1 cellular context compared by ENCODE assay signal in the genomic region with DNA sequence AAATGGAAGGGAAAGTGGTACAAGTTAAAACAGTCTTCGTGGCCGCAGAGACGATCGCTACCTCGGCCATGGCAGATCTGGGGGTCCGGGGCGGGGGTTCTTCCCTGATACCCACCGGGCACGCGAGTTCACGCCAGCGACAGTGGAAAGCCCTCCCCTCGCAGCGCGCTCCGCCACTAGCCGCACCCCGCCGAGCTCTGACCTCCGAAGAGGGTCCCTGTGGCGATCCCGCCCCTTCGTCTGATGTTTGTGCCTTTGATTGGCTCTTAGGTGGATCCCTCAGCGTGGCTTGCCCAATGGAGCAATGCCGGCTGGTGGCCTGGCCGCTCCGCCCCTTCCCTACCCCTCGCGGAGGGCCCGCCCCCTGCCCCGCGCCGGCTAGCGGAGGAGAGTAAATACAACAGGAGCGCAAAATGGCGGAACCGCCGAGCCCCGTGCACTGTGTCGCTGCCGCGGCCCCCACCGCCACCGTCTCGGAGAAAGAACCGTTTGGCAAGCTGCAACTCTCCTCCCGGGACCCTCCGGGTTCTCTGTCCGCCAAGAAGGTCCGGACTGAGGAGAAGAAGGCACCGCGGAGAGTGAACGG.
A peak's percentile ranks its signal among the peaks of the same experiment; 100 is the strongest.
TF ChIP-seq lines count a peak whose summit lies in the region.

A gene (plus strand): TSS at position 403 of the 586 bp plus-strand sequence. CDS start 11 bp downstream, at position 414.

TF ChIP-seq in HepG2, 621 proteins besides CTCF, POLR2A, EP300 and RAD21 (continued from another document and continues in another):
- TF ChIP-seq, protein P1, sequence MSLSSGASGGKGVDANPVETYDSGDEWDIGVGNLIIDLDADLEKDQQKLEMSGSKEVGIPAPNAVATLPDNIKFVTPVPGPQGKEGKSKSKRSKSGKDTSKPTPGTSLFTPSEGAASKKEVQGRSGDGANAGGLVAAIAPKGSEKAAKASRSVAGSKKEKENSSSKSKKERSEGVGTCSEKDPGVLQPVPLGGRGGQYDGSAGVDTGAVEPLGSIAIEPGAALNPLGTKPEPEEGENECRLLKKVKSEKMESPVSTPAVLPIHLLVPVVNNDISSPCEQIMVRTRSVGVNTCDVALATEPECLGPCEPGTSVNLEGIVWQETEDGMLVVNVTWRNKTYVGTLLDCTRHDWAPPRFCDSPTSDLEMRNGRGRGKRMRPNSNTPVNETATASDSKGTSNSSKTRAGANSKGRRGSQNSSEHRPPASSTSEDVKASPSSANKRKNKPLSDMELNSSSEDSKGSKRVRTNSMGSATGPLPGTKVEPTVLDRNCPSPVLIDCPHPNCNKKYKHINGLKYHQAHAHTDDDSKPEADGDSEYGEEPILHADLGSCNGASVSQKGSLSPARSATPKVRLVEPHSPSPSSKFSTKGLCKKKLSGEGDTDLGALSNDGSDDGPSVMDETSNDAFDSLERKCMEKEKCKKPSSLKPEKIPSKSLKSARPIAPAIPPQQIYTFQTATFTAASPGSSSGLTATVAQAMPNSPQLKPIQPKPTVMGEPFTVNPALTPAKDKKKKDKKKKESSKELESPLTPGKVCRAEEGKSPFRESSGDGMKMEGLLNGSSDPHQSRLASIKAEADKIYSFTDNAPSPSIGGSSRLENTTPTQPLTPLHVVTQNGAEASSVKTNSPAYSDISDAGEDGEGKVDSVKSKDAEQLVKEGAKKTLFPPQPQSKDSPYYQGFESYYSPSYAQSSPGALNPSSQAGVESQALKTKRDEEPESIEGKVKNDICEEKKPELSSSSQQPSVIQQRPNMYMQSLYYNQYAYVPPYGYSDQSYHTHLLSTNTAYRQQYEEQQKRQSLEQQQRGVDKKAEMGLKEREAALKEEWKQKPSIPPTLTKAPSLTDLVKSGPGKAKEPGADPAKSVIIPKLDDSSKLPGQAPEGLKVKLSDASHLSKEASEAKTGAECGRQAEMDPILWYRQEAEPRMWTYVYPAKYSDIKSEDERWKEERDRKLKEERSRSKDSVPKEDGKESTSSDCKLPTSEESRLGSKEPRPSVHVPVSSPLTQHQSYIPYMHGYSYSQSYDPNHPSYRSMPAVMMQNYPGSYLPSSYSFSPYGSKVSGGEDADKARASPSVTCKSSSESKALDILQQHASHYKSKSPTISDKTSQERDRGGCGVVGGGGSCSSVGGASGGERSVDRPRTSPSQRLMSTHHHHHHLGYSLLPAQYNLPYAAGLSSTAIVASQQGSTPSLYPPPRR (CRISPR knock-in tag; IDR thresholded peaks at IDR 0.05; ENCODE audit: borderline replicate concordance): 0 out of 2 replicates have a peak, but pooled peaks have one; percentile 8
- TF ChIP-seq ZNF839 (CRISPR knock-in tag; IDR thresholded peaks at IDR 0.05; ENCODE audit: borderline replicate concordance) (peak; percentile 72; the same call in 1 of the 2 replicates), YEATS2 (CRISPR knock-in tag; IDR thresholded peaks at IDR 0.05; ENCODE audit: borderline replicate concordance) (no peak; the same call in 1 of the 2 replicates), CEBPG (CRISPR knock-in tag; IDR thresholded peaks at IDR 0.05) (no peak), ZNF781 (CRISPR knock-in tag; IDR thresholded peaks at IDR 0.05; ENCODE audit: borderline replicate concordance, not compliant biosample characterization) (no peak), SETDB1 (CRISPR knock-in tag; IDR thresholded peaks at IDR 0.05; ENCODE audit: borderline replicate concordance) (no peak), ZNF263 (CRISPR knock-in tag; IDR thresholded peaks at IDR 0.05) (no peak), GATA4 (IDR thresholded peaks at IDR 0.05; ENCODE audit: borderline replicate concordance, low read depth) (0 out of 2 replicates have a peak, but pooled peaks have one; percentile 18), ZBTB20 (CRISPR knock-in tag; IDR thresholded peaks at IDR 0.05; ENCODE audit: borderline replicate concordance, low read depth) (no peak), ZNF484 (CRISPR knock-in tag; IDR thresholded peaks at IDR 0.05; ENCODE audit: borderline replicate concordance, low read depth) (no peak; the same call in 1 of the 2 replicates), HDAC6 (IDR thresholded peaks at IDR 0.05; ENCODE audit: low read depth, low read length) (no peak), ZNF354B (CRISPR knock-in tag; IDR thresholded peaks at IDR 0.05) (no peak), XBP1 (CRISPR knock-in tag; IDR thresholded peaks at IDR 0.05) (no peak), ZKSCAN8 (CRISPR knock-in tag; IDR thresholded peaks at IDR 0.05; ENCODE audit: borderline replicate concordance) (no peak), ZNF343 (CRISPR knock-in tag; IDR thresholded peaks at IDR 0.05) (0 out of 2 replicates have a peak, but pooled peaks have one; percentile 32), TOPORS (CRISPR knock-in tag; IDR thresholded peaks at IDR 0.05) (0 out of 2 replicates have a peak, but pooled peaks have one; percentile 5), SCMH1 (CRISPR knock-in tag; IDR thresholded peaks at IDR 0.05; ENCODE audit: borderline replicate concordance) (no peak), ARNT (IDR thresholded peaks at IDR 0.05) (no peak), HOXA7 (CRISPR knock-in tag; IDR thresholded peaks at IDR 0.05) (no peak), SIN3A (IDR thresholded peaks at IDR 0.05; ENCODE audit: borderline replicate concordance, low read depth, low read length) (peak; percentile 80; the same call in 1 of the 2 replicates), ZNF709 (CRISPR knock-in tag; IDR thresholded peaks at IDR 0.05) (peak; percentile 95), MEIS2 (CRISPR knock-in tag; IDR thresholded peaks at IDR 0.05) (no peak), TMF1 (CRISPR knock-in tag; IDR thresholded peaks at IDR 0.05; ENCODE audit: low read depth) (no peak)
- TF ChIP-seq, protein P2, sequence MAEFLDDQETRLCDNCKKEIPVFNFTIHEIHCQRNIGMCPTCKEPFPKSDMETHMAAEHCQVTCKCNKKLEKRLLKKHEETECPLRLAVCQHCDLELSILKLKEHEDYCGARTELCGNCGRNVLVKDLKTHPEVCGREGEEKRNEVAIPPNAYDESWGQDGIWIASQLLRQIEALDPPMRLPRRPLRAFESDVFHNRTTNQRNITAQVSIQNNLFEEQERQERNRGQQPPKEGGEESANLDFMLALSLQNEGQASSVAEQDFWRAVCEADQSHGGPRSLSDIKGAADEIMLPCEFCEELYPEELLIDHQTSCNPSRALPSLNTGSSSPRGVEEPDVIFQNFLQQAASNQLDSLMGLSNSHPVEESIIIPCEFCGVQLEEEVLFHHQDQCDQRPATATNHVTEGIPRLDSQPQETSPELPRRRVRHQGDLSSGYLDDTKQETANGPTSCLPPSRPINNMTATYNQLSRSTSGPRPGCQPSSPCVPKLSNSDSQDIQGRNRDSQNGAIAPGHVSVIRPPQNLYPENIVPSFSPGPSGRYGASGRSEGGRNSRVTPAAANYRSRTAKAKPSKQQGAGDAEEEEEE (CRISPR knock-in tag; IDR thresholded peaks at IDR 0.05; ENCODE audit: borderline replicate concordance): no peak; the same call in 1 of the 2 replicates
- TF ChIP-seq, protein P3, sequence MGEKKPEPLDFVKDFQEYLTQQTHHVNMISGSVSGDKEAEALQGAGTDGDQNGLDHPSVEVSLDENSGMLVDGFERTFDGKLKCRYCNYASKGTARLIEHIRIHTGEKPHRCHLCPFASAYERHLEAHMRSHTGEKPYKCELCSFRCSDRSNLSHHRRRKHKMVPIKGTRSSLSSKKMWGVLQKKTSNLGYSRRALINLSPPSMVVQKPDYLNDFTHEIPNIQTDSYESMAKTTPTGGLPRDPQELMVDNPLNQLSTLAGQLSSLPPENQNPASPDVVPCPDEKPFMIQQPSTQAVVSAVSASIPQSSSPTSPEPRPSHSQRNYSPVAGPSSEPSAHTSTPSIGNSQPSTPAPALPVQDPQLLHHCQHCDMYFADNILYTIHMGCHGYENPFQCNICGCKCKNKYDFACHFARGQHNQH (CRISPR knock-in tag; IDR thresholded peaks at IDR 0.05): no peak; the same call in 1 of the 2 replicates
- TF ChIP-seq, protein P4, sequence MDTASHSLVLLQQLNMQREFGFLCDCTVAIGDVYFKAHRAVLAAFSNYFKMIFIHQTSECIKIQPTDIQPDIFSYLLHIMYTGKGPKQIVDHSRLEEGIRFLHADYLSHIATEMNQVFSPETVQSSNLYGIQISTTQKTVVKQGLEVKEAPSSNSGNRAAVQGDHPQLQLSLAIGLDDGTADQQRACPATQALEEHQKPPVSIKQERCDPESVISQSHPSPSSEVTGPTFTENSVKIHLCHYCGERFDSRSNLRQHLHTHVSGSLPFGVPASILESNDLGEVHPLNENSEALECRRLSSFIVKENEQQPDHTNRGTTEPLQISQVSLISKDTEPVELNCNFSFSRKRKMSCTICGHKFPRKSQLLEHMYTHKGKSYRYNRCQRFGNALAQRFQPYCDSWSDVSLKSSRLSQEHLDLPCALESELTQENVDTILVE (CRISPR knock-in tag; IDR thresholded peaks at IDR 0.05): no peak
- TF ChIP-seq, protein P5, sequence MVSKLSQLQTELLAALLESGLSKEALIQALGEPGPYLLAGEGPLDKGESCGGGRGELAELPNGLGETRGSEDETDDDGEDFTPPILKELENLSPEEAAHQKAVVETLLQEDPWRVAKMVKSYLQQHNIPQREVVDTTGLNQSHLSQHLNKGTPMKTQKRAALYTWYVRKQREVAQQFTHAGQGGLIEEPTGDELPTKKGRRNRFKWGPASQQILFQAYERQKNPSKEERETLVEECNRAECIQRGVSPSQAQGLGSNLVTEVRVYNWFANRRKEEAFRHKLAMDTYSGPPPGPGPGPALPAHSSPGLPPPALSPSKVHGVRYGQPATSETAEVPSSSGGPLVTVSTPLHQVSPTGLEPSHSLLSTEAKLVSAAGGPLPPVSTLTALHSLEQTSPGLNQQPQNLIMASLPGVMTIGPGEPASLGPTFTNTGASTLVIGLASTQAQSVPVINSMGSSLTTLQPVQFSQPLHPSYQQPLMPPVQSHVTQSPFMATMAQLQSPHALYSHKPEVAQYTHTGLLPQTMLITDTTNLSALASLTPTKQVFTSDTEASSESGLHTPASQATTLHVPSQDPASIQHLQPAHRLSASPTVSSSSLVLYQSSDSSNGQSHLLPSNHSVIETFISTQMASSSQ (IDR thresholded peaks at IDR 0.05; ENCODE audit: low read depth): no peak
- TF ChIP-seq, protein P5 (CRISPR knock-in tag; IDR thresholded peaks at IDR 0.05; ENCODE audit: borderline replicate concordance): peak; percentile 6; the same call in 1 of the 2 replicates
- TF ChIP-seq, protein P6, sequence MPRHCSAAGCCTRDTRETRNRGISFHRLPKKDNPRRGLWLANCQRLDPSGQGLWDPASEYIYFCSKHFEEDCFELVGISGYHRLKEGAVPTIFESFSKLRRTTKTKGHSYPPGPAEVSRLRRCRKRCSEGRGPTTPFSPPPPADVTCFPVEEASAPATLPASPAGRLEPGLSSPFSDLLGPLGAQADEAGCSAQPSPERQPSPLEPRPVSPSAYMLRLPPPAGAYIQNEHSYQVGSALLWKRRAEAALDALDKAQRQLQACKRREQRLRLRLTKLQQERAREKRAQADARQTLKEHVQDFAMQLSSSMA (CRISPR knock-in tag; IDR thresholded peaks at IDR 0.05): no peak
- TF ChIP-seq, protein P7, sequence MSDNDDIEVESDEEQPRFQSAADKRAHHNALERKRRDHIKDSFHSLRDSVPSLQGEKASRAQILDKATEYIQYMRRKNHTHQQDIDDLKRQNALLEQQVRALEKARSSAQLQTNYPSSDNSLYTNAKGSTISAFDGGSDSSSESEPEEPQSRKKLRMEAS (IDR thresholded peaks at IDR 0.05): peak; percentile 66
- TF ChIP-seq, protein P8, sequence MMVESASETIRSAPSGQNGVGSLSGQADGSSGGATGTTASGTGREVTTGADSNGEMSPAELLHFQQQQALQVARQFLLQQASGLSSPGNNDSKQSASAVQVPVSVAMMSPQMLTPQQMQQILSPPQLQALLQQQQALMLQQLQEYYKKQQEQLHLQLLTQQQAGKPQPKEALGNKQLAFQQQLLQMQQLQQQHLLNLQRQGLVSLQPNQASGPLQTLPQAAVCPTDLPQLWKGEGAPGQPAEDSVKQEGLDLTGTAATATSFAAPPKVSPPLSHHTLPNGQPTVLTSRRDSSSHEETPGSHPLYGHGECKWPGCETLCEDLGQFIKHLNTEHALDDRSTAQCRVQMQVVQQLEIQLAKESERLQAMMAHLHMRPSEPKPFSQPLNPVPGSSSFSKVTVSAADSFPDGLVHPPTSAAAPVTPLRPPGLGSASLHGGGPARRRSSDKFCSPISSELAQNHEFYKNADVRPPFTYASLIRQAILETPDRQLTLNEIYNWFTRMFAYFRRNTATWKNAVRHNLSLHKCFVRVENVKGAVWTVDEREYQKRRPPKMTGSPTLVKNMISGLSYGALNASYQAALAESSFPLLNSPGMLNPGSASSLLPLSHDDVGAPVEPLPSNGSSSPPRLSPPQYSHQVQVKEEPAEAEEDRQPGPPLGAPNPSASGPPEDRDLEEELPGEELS (CRISPR knock-in tag; IDR thresholded peaks at IDR 0.05): peak; percentile 3; the same call in 1 of the 2 replicates
